8 cellular contexts compared by ENCODE assay signal in the genomic region with DNA sequence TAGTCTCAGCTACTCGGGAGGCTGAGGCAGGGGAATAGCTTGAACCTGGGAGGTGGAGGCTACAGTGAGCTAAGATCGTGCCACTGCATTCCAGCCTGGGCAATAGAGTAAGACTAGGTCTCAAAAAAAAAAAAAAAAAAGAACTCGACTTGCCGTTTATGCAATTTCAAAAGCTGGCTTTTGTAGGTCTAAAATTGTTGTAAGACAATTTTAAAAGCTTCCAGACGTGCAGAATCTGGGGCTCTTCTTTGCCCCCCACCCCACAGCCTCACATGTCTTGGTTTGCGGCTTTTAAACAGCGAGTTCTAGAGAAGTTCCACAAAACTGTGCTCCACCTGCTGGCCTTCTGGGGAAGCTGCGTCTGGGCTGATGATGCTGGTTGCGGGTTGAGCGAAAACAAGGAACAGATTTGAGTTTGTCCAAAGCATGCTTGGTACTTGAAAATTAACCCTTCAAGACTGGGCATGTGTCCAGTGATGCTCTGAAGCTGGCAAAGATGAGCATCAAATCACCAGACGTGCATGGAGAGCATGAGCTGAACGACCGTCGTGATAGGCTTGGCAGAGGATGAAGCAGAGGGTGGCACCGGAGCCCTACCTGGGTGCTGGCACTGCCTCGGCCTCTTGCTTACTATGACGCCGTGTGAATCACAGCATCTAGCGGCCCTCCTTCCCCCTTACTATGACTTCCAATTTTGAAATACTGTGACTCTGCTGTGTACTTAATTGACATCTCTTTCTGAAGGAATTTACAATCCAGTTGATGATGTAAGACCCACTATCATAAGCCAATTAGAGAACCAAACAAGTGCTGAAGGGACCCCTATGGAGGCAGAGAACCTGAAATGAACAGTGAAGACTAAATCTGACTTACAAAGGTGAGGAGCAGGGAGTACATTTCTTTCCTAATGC.
DNase-seq lines count a peak whose midpoint lies in the region; ATAC-seq, FAIRE-seq and TF ChIP-seq lines count a peak whose summit lies in the region.

No MANE protein-coding gene starts in this region.

- no peak for TF ChIP-seq POLR2A in Peyer's patch (IDR thresholded peaks at IDR 0.05)

- H3K4me3 ChIP-seq in Peyer's patch (no peak overlapping the region), pancreas (no peak overlapping the region)

- no peak for FAIRE-seq in pancreas (lab: Jason Lieb, UNC)

- H3K27ac ChIP-seq in Peyer's patch (peak overlapping the region in 1 of 4 donors; percentile 7), pancreas (no peak overlapping the region)

- ATAC-seq in HG02798 (IDR thresholded peaks at IDR 0.05; ENCODE audit: poor library complexity, unreplicated experiment): peak; percentile 49
- ATAC-seq in pancreas: peak in 3 of 4 donors; percentile 74 to 77 (median 75)

- H3K4me1 ChIP-seq in Peyer's patch: peaks cover 0 to 14% (median 0%) of the 10 kb centered on the region in 4 donors
- peaks cover 0 to 8% (median 0%) of the 10 kb centered on the region in 3 donors for H3K4me1 ChIP-seq in pancreas

- H3K36me3 ChIP-seq in Peyer's patch (no peaks in the 10 kb centered on the region), pancreas (no peaks in the 10 kb centered on the region)

- 57 to 67% methylated on average over 19 of the region's 19 CpGs for whole genome bisulfite sequencing in pancreas, 2 donors

- H3K27me3 ChIP-seq in Peyer's patch: no peaks in the 10 kb centered on the region
- H3K27me3 ChIP-seq in pancreas: no peaks in the 10 kb centered on the region

- TF ChIP-seq CTCF in Peyer's patch (IDR thresholded peaks at IDR 0.05) (peak; percentile 67 to 79 (median 75)), pancreas (IDR thresholded peaks at IDR 0.05) (peak; percentile 27 to 45 (median 32))

- H3K9me3 ChIP-seq in Peyer's patch (no peaks in the 10 kb centered on the region), pancreas (no peaks in the 10 kb centered on the region)

- DNase-seq in DMS114 treated with DMSO at 0.1 percent for 48 hours (lab: John Stamatoyannopoulos, UW; ENCODE audit: unreplicated experiment) (peak; percentile 66), Peyer's patch (peak; percentile 61 to 83 (median 67)), globus pallidus (ENCODE audit: low spot score) (peak; percentile 55), pancreas (peak in 4 of 6 donors; percentile 7 to 60 (median 34)), ureter (ENCODE audit: low spot score) (peak; percentile 68), NCI-H1048 (lab: John Stamatoyannopoulos, UW) (no peak)
- peak; percentile 61 for DNase-seq in activated naive CD4-positive, alpha-beta T cell treated with Interleukin-2 at 50 U/mL for 16 hours

- intact Hi-C loops in pancreas (cut with DNase I): loop anchor here in 1 of 3 donors (10.0 kb wide), 1 partner anchor 75 kb away; no protein-coding TSS in a partner anchor
